Comparison of ENCODE assay signal across 27 cellular contexts in the genomic region with DNA sequence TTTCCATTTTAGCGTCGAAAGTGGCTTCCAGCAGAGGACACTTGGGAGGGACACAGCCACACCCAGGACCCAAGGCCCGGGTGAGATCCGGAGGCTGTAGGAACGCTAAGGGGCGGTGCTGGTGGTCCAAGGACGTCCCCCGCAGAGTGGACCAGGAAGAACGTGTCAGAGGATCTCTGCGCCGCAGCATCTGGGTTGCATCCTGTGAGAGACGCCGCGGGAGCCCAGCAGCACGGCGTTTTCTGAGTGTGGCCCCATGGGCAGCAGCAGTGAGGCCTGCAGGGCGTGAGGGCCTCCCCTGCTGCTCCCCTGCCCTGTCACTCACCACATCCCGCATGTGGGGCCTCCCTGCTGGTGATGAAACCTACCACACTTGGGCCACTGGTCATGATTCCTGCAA. TPM values are rescaled to one million over a fixed set of nuclear protein-coding genes. Genes with fewer than 3 reads are reported as not detected.
"Had no signal": no experiment of that assay in that cellular context is flagged by ENCODE, and none has a peak within 500 bp of the region (broad histone marks: within the 10 kb centered on the region; RNA-seq: fewer than 3 reads in every experiment).

No MANE protein-coding gene starts in this region.

- H3K27ac ChIP-seq: brain microvascular endothelial cell, esophagus muscularis mucosa, foreskin keratinocyte, gastrocnemius medialis, heart left ventricle, VCaP had no signal

- H3K4me1 ChIP-seq: foreskin keratinocyte had no signal

- H3K36me3 ChIP-seq: brain microvascular endothelial cell, esophagus muscularis mucosa, gastrocnemius medialis, heart left ventricle had no signal

- H3K9me3 ChIP-seq: esophagus muscularis mucosa, gastrocnemius medialis, heart left ventricle had no signal

- DNase-seq: activated CD4-positive, alpha-beta memory T cell treated with anti-CD3 and anti-CD28 coated beads for 36 hours; activated CD4-positive, alpha-beta T cell treated with anti-CD3 and anti-CD28 coated beads for 36 hours; activated CD4-positive, alpha-beta T cell treated with anti-CD3 and anti-CD28 coated beads, Interleukin-2, amount 10 ng/mL, durations not matched to agents 24 days and 14 days; activated CD8-positive, alpha-beta memory T cell treated with anti-CD3 and anti-CD28 coated beads, Interleukin-2, amount 10 ng/mL, durations not matched to agents 7 days and 5 days; activated CD8-positive, alpha-beta memory T cell treated with anti-CD3 and anti-CD28 coated beads, Interleukin-2, amount 50 U/mL, for 4 hours; activated CD8-positive, alpha-beta T cell treated with anti-CD3 and anti-CD28 coated beads, Interleukin-2, amount 10 ng/mL, durations not matched to agents 7 days and 5 days; activated gamma-delta T cell; activated naive CD4-positive, alpha-beta T cell; activated naive CD4-positive, alpha-beta T cell treated with anti-CD3 and anti-CD28 coated beads, Interleukin-2, amount 10 ng/mL, durations not matched to agents 7 days and 5 days; activated naive CD8-positive, alpha-beta T cell treated with anti-CD3 and anti-CD28 coated beads, Interleukin-2, amount 10 ng/mL, durations not matched to agents 7 days and 5 days; activated T-cell treated with anti-CD3 and anti-CD28 coated beads, Interleukin-2, amount 50 U/mL, for 1 hour; activated T-cell treated with anti-CD3 and anti-CD28 coated beads, Interleukin-2, amount 50 U/mL, for 72 hours; amniotic stem cell; brain microvascular endothelial cell; cortex of kidney; dermis blood vessel endothelial cell; effector CD4-positive, alpha-beta T cell; effector memory CD8-positive, alpha-beta T cell; foreskin keratinocyte; gastrocnemius medialis; glutamatergic neuron; heart left ventricle; T-cell; T-helper 9 cell had no signal

RNA-seq across cellular contexts. Expression of gene JAKMIP3, which starts 43.5 kb away (rescaled TPM):
- total RNA-seq: bronchial epithelial cell, dermis blood vessel endothelial cell had no signal
